In genomic region chr16:54545890-54546476, GRCh38 we compare ENCODE assay signal across 20 cellular contexts.
"Had no signal": no experiment of that assay in that cellular context is flagged by ENCODE, and none has a peak within 500 bp of the region (broad histone marks: within the 10 kb centered on the region; RNA-seq: fewer than 3 reads in every experiment).

No MANE protein-coding gene starts in this region.

- H3K4me1 Mint-ChIP-seq: activated CD4-positive, alpha-beta memory T cell treated with anti-CD3 and anti-CD28 coated beads, Interleukin-2, amount 10 ng/mL, durations not matched to agents 7 days and 5 days; activated CD4-positive, alpha-beta T cell treated with anti-CD3 and anti-CD28 coated beads for 36 hours; naive B cell; T-helper 17 cell had no signal

- DNase-seq: activated CD4-positive, alpha-beta memory T cell treated with anti-CD3 and anti-CD28 coated beads, Interleukin-2, amount 10 ng/mL, durations not matched to agents 7 days and 5 days; activated CD4-positive, alpha-beta T cell treated with anti-CD3 and anti-CD28 coated beads for 36 hours; activated CD8-positive, alpha-beta memory T cell treated with anti-CD3 and anti-CD28 coated beads, Interleukin-2, amount 50 U/mL, for 4 hours; activated gamma-delta T cell; activated T-cell treated with anti-CD3 and anti-CD28 coated beads, Interleukin-2, amount 50 U/mL, for 72 hours; heart right ventricle; left colon; naive B cell; occipital lobe; stimulated activated CD4-positive, alpha-beta T cell treated with anti-CD3 and anti-CD28 coated beads, Interleukin-1b, Interleukin-23, amount 100 ng/mL, for 48 hours; stomach; T-helper 17 cell; testis; upper lobe of right lung; WERI-Rb-1 had no signal

- H3K27ac Mint-ChIP-seq: activated CD4-positive, alpha-beta memory T cell treated with anti-CD3 and anti-CD28 coated beads, Interleukin-2, amount 10 ng/mL, durations not matched to agents 7 days and 5 days; activated CD4-positive, alpha-beta T cell treated with anti-CD3 and anti-CD28 coated beads for 36 hours; activated naive CD4-positive, alpha-beta T cell treated with anti-CD3 and anti-CD28 coated beads, Interleukin-2, amount 50 U/mL, for 72 hours; activated T-cell treated with anti-CD3 and anti-CD28 coated beads, Interleukin-2, amount 50 U/mL, for 72 hours; naive B cell; T-helper 17 cell had no signal

- H3K4me3 ChIP-seq: gastroesophageal sphincter, heart right ventricle, lung, stomach, testis, upper lobe of right lung had no signal

- H3K27ac ChIP-seq: gastroesophageal sphincter, heart right ventricle, stomach, testis, upper lobe of right lung, WERI-Rb-1 had no signal

- FAIRE-seq: colon, endometrium had no signal

- H3K36me3 ChIP-seq: gastroesophageal sphincter, heart right ventricle, stomach, upper lobe of right lung, WERI-Rb-1 had no signal

- ATAC-seq: activated CD4-positive, alpha-beta T cell treated with anti-CD3 and anti-CD28 coated beads for 36 hours; activated naive CD4-positive, alpha-beta T cell treated with anti-CD3 and anti-CD28 coated beads, Interleukin-2, amount 50 U/mL, for 72 hours; activated T-cell treated with anti-CD3 and anti-CD28 coated beads, Interleukin-2, amount 50 U/mL, for 72 hours; gastroesophageal sphincter; heart right ventricle; left colon; T-helper 17 cell; upper lobe of right lung had no signal

- H3K4me3 Mint-ChIP-seq: activated CD4-positive, alpha-beta memory T cell treated with anti-CD3 and anti-CD28 coated beads, Interleukin-2, amount 10 ng/mL, durations not matched to agents 7 days and 5 days; activated CD4-positive, alpha-beta T cell treated with anti-CD3 and anti-CD28 coated beads for 36 hours; activated T-cell treated with anti-CD3 and anti-CD28 coated beads, Interleukin-2, amount 50 U/mL, for 72 hours; naive B cell; T-helper 17 cell had no signal

- H3K36me3 Mint-ChIP-seq: activated naive CD4-positive, alpha-beta T cell treated with anti-CD3 and anti-CD28 coated beads, Interleukin-2, amount 50 U/mL, for 72 hours; naive B cell had no signal

- H3K9me3 Mint-ChIP-seq: activated CD4-positive, alpha-beta memory T cell treated with anti-CD3 and anti-CD28 coated beads, Interleukin-2, amount 10 ng/mL, durations not matched to agents 7 days and 5 days had no signal

- H3K9me3 ChIP-seq: gastroesophageal sphincter, heart right ventricle, stomach, testis, upper lobe of right lung had no signal

- H3K27me3 Mint-ChIP-seq: activated CD4-positive, alpha-beta memory T cell treated with anti-CD3 and anti-CD28 coated beads, Interleukin-2, amount 10 ng/mL, durations not matched to agents 7 days and 5 days had no signal

- H3K4me1 ChIP-seq: gastroesophageal sphincter, testis, upper lobe of right lung had no signal
